22 cellular contexts compared by ENCODE assay signal in the genomic region with DNA sequence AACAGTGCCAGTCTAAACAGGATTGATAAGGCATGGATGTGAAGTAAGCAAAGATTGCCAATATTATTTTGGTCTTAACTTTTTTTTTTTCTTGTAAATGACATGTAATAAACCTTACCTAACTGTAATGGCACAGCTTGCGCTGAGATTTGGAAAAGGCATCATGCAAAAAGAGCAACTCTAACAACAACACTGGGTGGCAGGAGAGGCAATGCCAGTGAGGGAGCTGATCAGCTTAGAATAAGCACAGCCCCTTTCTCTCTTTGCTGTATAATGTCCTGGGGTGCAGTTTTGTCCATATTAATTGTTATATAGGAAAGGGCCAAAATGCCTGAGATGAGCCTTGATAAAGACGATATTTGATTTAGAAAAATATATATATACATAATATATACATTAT.
A peak's percentile ranks its signal among the peaks of the same experiment; 100 is the strongest.
DNase-seq lines count a peak whose midpoint lies in the region; ATAC-seq and TF ChIP-seq lines count a peak whose summit lies in the region.
"Had no signal": no experiment of that assay in that cellular context is flagged by ENCODE, and none has a peak within 500 bp of the region (broad histone marks: within the 10 kb centered on the region; RNA-seq: fewer than 3 reads in every experiment).

No MANE protein-coding gene starts in this region.

- DNase-seq in MCF 10A (ENCODE audit: unreplicated experiment) (peak; percentile 8), mammary epithelial cell (no peak), NCI-H345 treated with DMSO at 0.1 percent for 48 hours (lab: John Stamatoyannopoulos, UW; ENCODE audit: unreplicated experiment) (peak; percentile 2), epithelial cell of esophagus (ENCODE audit: low read depth) (no peak), retina (peak; percentile 2), NCI-H2081 treated with DMSO at 0.1 percent for 48 hours (lab: John Stamatoyannopoulos, UW) (no peak), left lung (no peak)
- DNase-seq: activated CD4-positive, alpha-beta memory T cell treated with anti-CD3 and anti-CD28 coated beads for 36 hours; activated naive CD4-positive, alpha-beta T cell treated with anti-CD3 and anti-CD28 coated beads, Interleukin-2, amount 50 U/mL, for 16 hours; activated T-cell treated with anti-CD3 and anti-CD28 coated beads, Interleukin-2, amount 50 U/mL, for 24 hours; CD8-positive, alpha-beta T cell; EL; esophagus squamous epithelium; Karpas-422; kidney; NCI-H1436 treated with DMSO at 0.1 percent for 48 hours; PC-9; stomach had no signal

- CTCF ChIA-PET in MCF 10A (lab: Yijun Ruan, JAX) (interaction anchor here (0.6 kb wide), 1 partner anchor 47 kb away, joined by 3 read pairs; no protein-coding TSS in a partner anchor), mammary epithelial cell (lab: Charles Lee; ENCODE audit: low non-redundant PET) (no interaction called here)

- no peaks in the 10 kb centered on the region for H3K36me3 ChIP-seq in mammary epithelial cell (ENCODE audit: insufficient read depth, low read length)
- no peaks in the 10 kb centered on the region for H3K36me3 ChIP-seq in left lung
- H3K36me3 ChIP-seq: esophagus squamous epithelium, stomach, vagina had no signal

- dilution Hi-C loops in mammary epithelial cell (cut with HindIII; ENCODE audit: low sequenced_read_pairs) = no loop called here

- no peak overlapping the region for H3K9ac ChIP-seq in mammary epithelial cell (ENCODE audit: insufficient read depth, low read length)

- no peaks in the 10 kb centered on the region for H3K79me2 ChIP-seq in mammary epithelial cell (ENCODE audit: insufficient read depth, low read length)

- peaks cover 4% of the 10 kb centered on the region for H3K9me3 ChIP-seq in mammary epithelial cell (replicated peaks; ENCODE audit: insufficient read depth, low read length)
- peaks cover 0 to 10% of the 10 kb centered on the region in 2 donors for H3K9me3 ChIP-seq in left lung
- H3K9me3 ChIP-seq: esophagus squamous epithelium, vagina had no signal

- no peaks in the 10 kb centered on the region for H3K9me3 Mint-ChIP-seq in MCF 10A (ENCODE audit: unreplicated experiment)

- no peaks in the 10 kb centered on the region for H3K27me3 Mint-ChIP-seq in MCF 10A (ENCODE audit: insufficient read depth, unreplicated experiment)
- H3K27me3 Mint-ChIP-seq: activated CD4-positive, alpha-beta memory T cell treated with anti-CD3 and anti-CD28 coated beads for 36 hours; activated T-cell treated with anti-CD3 and anti-CD28 coated beads, Interleukin-2, amount 50 U/mL, for 24 hours had no signal

- H3K27ac Mint-ChIP-seq in MCF 10A (ENCODE audit: low read depth, unreplicated experiment) = no peak overlapping the region
- H3K27ac Mint-ChIP-seq: activated CD4-positive, alpha-beta memory T cell treated with anti-CD3 and anti-CD28 coated beads for 36 hours; activated T-cell treated with anti-CD3 and anti-CD28 coated beads, Interleukin-2, amount 50 U/mL, for 24 hours; CD8-positive, alpha-beta T cell had no signal

- H3K4me3 Mint-ChIP-seq in MCF 10A (ENCODE audit: unreplicated experiment) = no peak overlapping the region
- H3K4me3 Mint-ChIP-seq: activated CD4-positive, alpha-beta memory T cell treated with anti-CD3 and anti-CD28 coated beads for 36 hours; activated T-cell treated with anti-CD3 and anti-CD28 coated beads, Interleukin-2, amount 50 U/mL, for 24 hours; CD8-positive, alpha-beta T cell had no signal

- POLR2A ChIA-PET in MCF 10A (lab: Yijun Ruan, JAX) = no interaction called here

- WGBS in mammary epithelial cell (ENCODE audit: low coverage, missing lambda C conversion rate) = 53% methylated on average over 2 of the region's 2 CpGs

- no peak overlapping the region for H3K27ac ChIP-seq in mammary epithelial cell (ENCODE audit: insufficient read depth, low read depth, low read length)
- no peak overlapping the region for H3K27ac ChIP-seq in left lung
- H3K27ac ChIP-seq: esophagus squamous epithelium, PC-9, stomach, vagina had no signal

- intact Hi-C loops in MCF 10A (cut with micrococcal nuclease) (no loop called here), mammary epithelial cell (cut with micrococcal nuclease) (no loop called here), left lung (cut with DNase I) (no loop called here)

- H3K4me1 Mint-ChIP-seq in MCF 10A (ENCODE audit: insufficient read depth, unreplicated experiment) = no peaks in the 10 kb centered on the region

- H3K4me2 ChIP-seq in mammary epithelial cell (ENCODE audit: insufficient read depth, low read depth, low read length) = no peak overlapping the region
- H3K4me2 ChIP-seq: PC-9 had no signal

- in situ Hi-C loops in mammary epithelial cell (cut with MboI; ENCODE audit: low sequenced_read_pairs in 2 of 2) = no loop called here

- no peaks in the 10 kb centered on the region for H3K36me3 Mint-ChIP-seq in MCF 10A (ENCODE audit: insufficient read depth, unreplicated experiment)
- H3K36me3 Mint-ChIP-seq: activated CD4-positive, alpha-beta memory T cell treated with anti-CD3 and anti-CD28 coated beads for 36 hours; CD8-positive, alpha-beta T cell had no signal

- BruUV-seq in MCF 10A (replicated peaks; lab: Mats Ljungman, UMichigan) = no TSS peak
- no TSS peak for BruUV-seq in mammary epithelial cell (replicated peaks; lab: Mats Ljungman, UMichigan)

- no peaks in the 10 kb centered on the region for H4K20me1 ChIP-seq in mammary epithelial cell (ENCODE audit: insufficient read depth, low read length)

- H3K4me1 ChIP-seq in mammary epithelial cell (ENCODE audit: insufficient read depth, low read length) = no peaks in the 10 kb centered on the region
- no peaks in the 10 kb centered on the region for H3K4me1 ChIP-seq in left lung
- H3K4me1 ChIP-seq: esophagus squamous epithelium, stomach, vagina had no signal

- H2AFZ ChIP-seq in mammary epithelial cell (ENCODE audit: low read depth, low read length) = no peak overlapping the region
- H2AFZ ChIP-seq: PC-9 had no signal

- no peak for ATAC-seq in left lung
- no peak for ATAC-seq in GM21825 (IDR thresholded peaks at IDR 0.05; ENCODE audit: unreplicated experiment)
- ATAC-seq: CD8-positive, alpha-beta T cell; HCT116; sciatic nerve had no signal

- H3K4me3 ChIP-seq in mammary epithelial cell (replicated peaks in 1 of 3; ENCODE audit: insufficient read depth in 1 of 3, low read depth in 2 of 3, low read length in 3 of 3) (no peak overlapping the region), epithelial cell of esophagus (ENCODE audit: low read length) (no peak overlapping the region), left lung (no peak overlapping the region)
- H3K4me3 ChIP-seq: esophagus squamous epithelium, PC-9, stomach, vagina had no signal

- H3K27me3 ChIP-seq in mammary epithelial cell (ENCODE audit: insufficient read depth, low read length) = no peaks in the 10 kb centered on the region
- no peaks in the 10 kb centered on the region for H3K27me3 ChIP-seq in left lung
- H3K27me3 ChIP-seq: esophagus squamous epithelium, stomach, vagina had no signal

- no peak for TF ChIP-seq CTCF in MCF 10A (IDR thresholded peaks at IDR 0.05; ENCODE audit: unreplicated experiment)
- no peak for TF ChIP-seq CTCF in mammary epithelial cell (conservative IDR thresholded peaks at IDR 0.05 in 1 of 2, IDR thresholded peaks at IDR 0.05 in 1 of 2; ENCODE audit: extremely low read depth in 1 of 2, insufficient read depth in 1 of 2, low read depth in 1 of 2, low read length in 2 of 2)
- TF ChIP-seq CTCF in epithelial cell of esophagus (IDR thresholded peaks at IDR 0.05; ENCODE audit: insufficient read depth, low read depth, low read length, missing control alignments) = peak; percentile 16
- TF ChIP-seq CTCF in left lung (IDR thresholded peaks at IDR 0.05) = no peak

Comparison
In these comparisons a context has a peak if more than half of its experiments do, and no peak if none do; other contexts are left out.
1. DNase-seq: peak in MCF 10A (single experiment), NCI-H345 treated with DMSO at 0.1 percent for 48 hours (single experiment) and retina (single experiment); none in mammary epithelial cell (single experiment), epithelial cell of esophagus (single experiment), NCI-H2081 treated with DMSO at 0.1 percent for 48 hours (single experiment) and left lung (0 of 2).